ENCODE assay signal across 12 cellular contexts in the genomic region with DNA sequence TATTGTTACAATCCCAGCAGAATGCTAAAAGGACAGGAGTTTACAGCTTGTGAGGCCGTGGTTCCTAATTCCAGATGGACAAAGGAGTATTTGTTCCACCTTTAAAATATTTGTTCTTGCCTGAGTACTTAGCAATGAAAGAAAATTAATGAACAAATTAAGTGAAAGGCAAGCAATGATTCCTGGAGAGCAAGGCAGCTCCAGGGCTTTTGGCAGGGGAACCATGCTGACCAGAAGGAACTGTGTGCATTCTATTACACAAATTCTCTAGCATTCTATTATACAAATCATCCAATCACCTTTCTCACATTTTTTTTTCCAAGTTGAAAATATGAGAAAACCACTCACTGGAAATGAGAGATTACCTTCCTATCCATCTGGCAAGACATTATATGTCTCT. TPM values are rescaled to one million over a fixed set of nuclear protein-coding genes. Genes with fewer than 3 reads are reported as not detected.
DNase-seq lines count a peak whose midpoint lies in the region; ATAC-seq and TF ChIP-seq lines count a peak whose summit lies in the region.
"Had no signal": no experiment of that assay in that cellular context is flagged by ENCODE, and none has a peak within 500 bp of the region (broad histone marks: within the 10 kb centered on the region; RNA-seq: fewer than 3 reads in every experiment).

No MANE protein-coding gene starts in this region.

- no peak overlapping the region for H2BK5ac ChIP-seq in neuronal stem cell (ENCODE audit: low read length)

- H2AK5ac ChIP-seq in neuronal stem cell (ENCODE audit: low read depth, low read length): no peak overlapping the region

- peaks cover 14 to 25% of the 10 kb centered on the region in 2 donors for H3K36me3 Mint-ChIP-seq in CD14-positive monocyte
- H3K36me3 Mint-ChIP-seq in dendritic cell treated with granulocyte-macrophage colony-stimulating factor and Interleukin-4, amounts not matched to agents 40 ng/mL and 50 ng/mL, for 4 days (ENCODE audit: low read depth): peaks cover 25% of the 10 kb centered on the region

- H2AFZ ChIP-seq in neuronal stem cell (ENCODE audit: low read length): peak overlapping the region; percentile 92

- TF ChIP-seq CTCF in CD14-positive monocyte (IDR thresholded peaks at IDR 0.05): no peak

- H3K79me1 ChIP-seq in neuronal stem cell (ENCODE audit: low read depth, low read length): no peaks in the 10 kb centered on the region

- no peak overlapping the region for H2BK12ac ChIP-seq in neuronal stem cell (ENCODE audit: low read length)

- peaks cover 0 to 19% (median 0%) of the 10 kb centered on the region in 3 experiments for H3K27me3 ChIP-seq in neuronal stem cell (ENCODE audit: control insufficient read depth in 3 of 3, insufficient read depth in 3 of 3, low read depth in 1 of 3, low read length in 3 of 3)
- H3K27me3 ChIP-seq: vagina had no signal

- H3K27ac Mint-ChIP-seq in CD14-positive monocyte: peak overlapping the region in 6 of 7 donors; percentile 32 to 81 (median 61)
- peak overlapping the region; percentile 89 for H3K27ac Mint-ChIP-seq in dendritic cell treated with granulocyte-macrophage colony-stimulating factor and Interleukin-4, amounts not matched to agents 40 ng/mL and 50 ng/mL, for 4 days

- H3K36me3 ChIP-seq in neuronal stem cell (replicated peaks in 1 of 2; ENCODE audit: control insufficient read depth in 2 of 2, insufficient read depth in 2 of 2, low read length in 2 of 2): peaks cover 0 to 19% of the 10 kb centered on the region in 2 donors

- H3K4me1 Mint-ChIP-seq in CD14-positive monocyte: peaks cover 26% of the 10 kb centered on the region
- peaks cover 57% of the 10 kb centered on the region for H3K4me1 Mint-ChIP-seq in dendritic cell treated with granulocyte-macrophage colony-stimulating factor and Interleukin-4, amounts not matched to agents 40 ng/mL and 50 ng/mL, for 4 days (ENCODE audit: low read depth)

- no peak overlapping the region for H4K8ac ChIP-seq in neuronal stem cell (ENCODE audit: low read depth, low read length)

- no peak overlapping the region for H2BK120ac ChIP-seq in neuronal stem cell (ENCODE audit: low read depth, low read length)

- H3K9me3 Mint-ChIP-seq in CD14-positive monocyte: peaks cover 0 to 2% (median 0%) of the 10 kb centered on the region in 7 donors
- H3K9me3 Mint-ChIP-seq in dendritic cell treated with granulocyte-macrophage colony-stimulating factor and Interleukin-4, amounts not matched to agents 40 ng/mL and 50 ng/mL, for 4 days: no peaks in the 10 kb centered on the region

- H3K27me3 Mint-ChIP-seq in CD14-positive monocyte (ENCODE audit: low read depth in 3 of 3): peaks cover 11 to 31% (median 16%) of the 10 kb centered on the region in 3 donors
- no peaks in the 10 kb centered on the region for H3K27me3 Mint-ChIP-seq in dendritic cell treated with granulocyte-macrophage colony-stimulating factor and Interleukin-4, amounts not matched to agents 40 ng/mL and 50 ng/mL, for 4 days

- no peak overlapping the region for H3K4me3 ChIP-seq in neuronal stem cell (ENCODE audit: low read length in 2 of 2)
- H3K4me3 ChIP-seq: gastrocnemius medialis, vagina had no signal

- no CpG with 5 or more reads among the region's 1 CpG for WGBS in neuronal stem cell (ENCODE audit: extremely low coverage in 2 of 2, insufficient read length in 2 of 2, insufficient replicate concordance in 1 of 2), 2 donors

- no peak overlapping the region for H3K4ac ChIP-seq in neuronal stem cell (ENCODE audit: low read length)

- H3K18ac ChIP-seq in neuronal stem cell (ENCODE audit: low read length): no peak overlapping the region

- no peak overlapping the region for H4K91ac ChIP-seq in neuronal stem cell (ENCODE audit: low read depth, low read length, poor library complexity)

- no peak for ATAC-seq in GM18861 (IDR thresholded peaks at IDR 0.05; ENCODE audit: unreplicated experiment)
- ATAC-seq: left lobe of liver had no signal

- H3K4me3 Mint-ChIP-seq in CD14-positive monocyte: peak overlapping the region in 1 of 2 donors; percentile 42
- H3K4me3 Mint-ChIP-seq in dendritic cell treated with granulocyte-macrophage colony-stimulating factor and Interleukin-4, amounts not matched to agents 40 ng/mL and 50 ng/mL, for 4 days: peak overlapping the region; percentile 30

- H2BK15ac ChIP-seq in neuronal stem cell (ENCODE audit: low read length): no peak overlapping the region

- no peak overlapping the region for H3K4me2 ChIP-seq in neuronal stem cell (ENCODE audit: insufficient read depth, low read length, poor library complexity, severe bottlenecking)

- no peak overlapping the region for H3K9ac ChIP-seq in neuronal stem cell (ENCODE audit: low read depth, low read length, poor library complexity)

- DNase-seq in CD14-positive monocyte (ENCODE audit: low spot score) (no peak), NCI-H69 (lab: John Stamatoyannopoulos, UW) (peak; percentile 54), neuronal stem cell (ENCODE audit: low spot score) (no peak), ureter (ENCODE audit: low spot score) (no peak), SK-N-DZ (ENCODE audit: low spot score) (no peak), GOT3 (lab: John Stamatoyannopoulos, UW) (no peak)
- DNase-seq: gastrocnemius medialis, NCI-H1105 treated with DMSO at 0.1 percent for 48 hours had no signal

- no peak overlapping the region for H3K14ac ChIP-seq in neuronal stem cell (ENCODE audit: low read length)

- H3K4me1 ChIP-seq in neuronal stem cell (ENCODE audit: control insufficient read depth in 2 of 2, insufficient read depth in 1 of 2, low read depth in 1 of 2, low read length in 2 of 2): peaks cover 7 to 16% of the 10 kb centered on the region in 2 donors

- no peak overlapping the region for H3K27ac ChIP-seq in neuronal stem cell (replicated peaks; ENCODE audit: low read length)
- H3K27ac ChIP-seq: gastrocnemius medialis had no signal

- intact Hi-C loops in CD14-positive monocyte (cut with micrococcal nuclease): no loop called here
- intact Hi-C loops in dendritic cell treated with granulocyte-macrophage colony-stimulating factor and Interleukin-4, amounts not matched to agents 40 ng/mL and 50 ng/mL, for 4 days (cut with micrococcal nuclease): loop anchor here (5.0 kb wide), 1 partner anchor 191 kb away; a partner anchor contains a TSS

- no peak overlapping the region for H3K23ac ChIP-seq in neuronal stem cell (ENCODE audit: low read depth, low read length, poor library complexity)

- H3K9me3 ChIP-seq in neuronal stem cell (replicated peaks in 1 of 2; ENCODE audit: control insufficient read depth in 2 of 2, insufficient read depth in 1 of 2, low read depth in 1 of 2, low read length in 2 of 2): no peaks in the 10 kb centered on the region
- H3K9me3 ChIP-seq: gastrocnemius medialis, vagina had no signal

RNA-seq across cellular contexts. Expression of a gene that starts 1.8 kb away (rescaled TPM):
- polyA plus RNA-seq in CD14-positive monocyte: 1 to 10 TPM; 1.8 to 2.1 TPM
- polyA plus RNA-seq in neuronal stem cell (2013, experiment 1 of 2): 4.0 TPM
- polyA plus RNA-seq in neuronal stem cell (2013, experiment 2 of 2): 4.3 TPM
- 7.6 TPM for total RNA-seq in ureter
- 10.4 and 14.5 TPM in 2 replicates for polyA plus RNA-seq in SK-N-DZ (2014; cell fraction: cytosol; rRNA removed)
- polyA plus RNA-seq in SK-N-DZ (2014; cell fraction: nucleus; rRNA removed): 6.9 and 7.6 TPM in 2 replicates
